In genomic region chr3:107796786-107797185, GRCh38 we compare ENCODE assay signal across 14 cellular contexts.
DNase-seq lines count a peak whose midpoint lies in the region; ATAC-seq, FAIRE-seq and TF ChIP-seq lines count a peak whose summit lies in the region.
"Had no signal": no experiment of that assay in that cellular context is flagged by ENCODE, and none has a peak within 500 bp of the region (broad histone marks: within the 10 kb centered on the region; RNA-seq: fewer than 3 reads in every experiment).

No MANE protein-coding gene starts in this region.

- no peak for ATAC-seq in activated naive CD4-positive, alpha-beta T cell treated with anti-CD3 and anti-CD28 coated beads, Interleukin-2, amount 50 U/mL, for 72 hours
- ATAC-seq in HG03378 (IDR thresholded peaks at IDR 0.05; ENCODE audit: unreplicated experiment), result no peak
- ATAC-seq: A549 had no signal

- no peaks in the 10 kb centered on the region for H3K27me3 ChIP-seq in tibial artery
- H3K27me3 ChIP-seq: esophagus squamous epithelium had no signal

- TF ChIP-seq CTCF in tibial artery (IDR thresholded peaks at IDR 0.05), result no peak

- no peak overlapping the region for H3K27ac Mint-ChIP-seq in activated naive CD4-positive, alpha-beta T cell treated with anti-CD3 and anti-CD28 coated beads, Interleukin-2, amount 50 U/mL, for 72 hours
- H3K27ac Mint-ChIP-seq: activated T-helper 2 cell treated with anti-CD3 and anti-CD28 coated beads, Interferon-gamma antibody, Interleukin-2, Interleukin-4, amounts not matched to agents 10 μg/mL and 5 μg/mL and 100 μg/mL, durations not matched to agents 14 hours and 24 hours and 36 hours; T-helper 1 cell treated with Interleukin-12 subunit alpha and Interleukin-12 subunit beta and Interleukin-4 antibody, amounts not matched to agents 30 μg/mL and 1 μg/mL, for 36 hours had no signal

- no peak for FAIRE-seq in frontal cortex (lab: Jason Lieb, UNC)
- FAIRE-seq: A549 had no signal

- intact Hi-C loops in tibial artery (cut with DNase I; ENCODE audit: low total_unique reads), result no loop called here

- H3K4me3 ChIP-seq in tibial artery, result no peak overlapping the region
- H3K4me3 ChIP-seq: A549, esophagus squamous epithelium had no signal

- H3K36me3 ChIP-seq in tibial artery, result peaks cover 14 to 25% (median 20%) of the 10 kb centered on the region in 3 donors

- H3K9me3 ChIP-seq in tibial artery, result no peaks in the 10 kb centered on the region
- H3K9me3 ChIP-seq: A549, esophagus squamous epithelium had no signal

- peaks cover 5 to 9% of the 10 kb centered on the region in 2 donors for H3K36me3 Mint-ChIP-seq in activated naive CD4-positive, alpha-beta T cell treated with anti-CD3 and anti-CD28 coated beads, Interleukin-2, amount 50 U/mL, for 72 hours

- H3K27ac ChIP-seq in tibial artery, result peak overlapping the region; percentile 42 to 49
- H3K27ac ChIP-seq: A549, esophagus squamous epithelium had no signal

- DNase-seq in NCI-H2029 treated with DMSO at 0.1 percent for 48 hours (lab: John Stamatoyannopoulos, UW) (peak; percentile 18), NCI-H2029 (lab: John Stamatoyannopoulos, UW) (no peak), NOMO-1 treated with dmso at 0.1 percent for 144 hours (lab: John Stamatoyannopoulos, UW; ENCODE audit: unreplicated experiment) (peak; percentile 51), fibroblast of gingiva (ENCODE audit: low read depth) (peak; percentile 7), tibial artery (no peak), frontal cortex (ENCODE audit: low spot score in 2 of 2) (no peak)
- DNase-seq in activated naive CD4-positive, alpha-beta T cell treated with anti-CD3 and anti-CD28 coated beads, Interleukin-2, amount 50 U/mL, for 72 hours (ENCODE audit: low spot score in 2 of 2), result no peak
- DNase-seq: esophagus squamous epithelium, NCI-H1048, nephron progenitor cell had no signal

- peaks cover 0 to 73% (median 21%) of the 10 kb centered on the region in 4 donors for H3K4me1 ChIP-seq in tibial artery
- H3K4me1 ChIP-seq: A549 had no signal

- no peaks in the 10 kb centered on the region for H3K9me3 Mint-ChIP-seq in activated naive CD4-positive, alpha-beta T cell treated with anti-CD3 and anti-CD28 coated beads, Interleukin-2, amount 50 U/mL, for 72 hours
- H3K9me3 Mint-ChIP-seq: activated T-helper 2 cell treated with anti-CD3 and anti-CD28 coated beads, Interferon-gamma antibody, Interleukin-2, Interleukin-4, amounts not matched to agents 10 μg/mL and 5 μg/mL and 100 μg/mL, durations not matched to agents 14 hours and 24 hours and 36 hours; nephron progenitor cell; T-helper 1 cell treated with Interleukin-12 subunit alpha and Interleukin-12 subunit beta and Interleukin-4 antibody, amounts not matched to agents 30 μg/mL and 1 μg/mL, for 36 hours had no signal

Comparison
In these comparisons a context has a peak if more than half of its experiments do, and no peak if none do; other contexts are left out.
1. DNase-seq: peak in NCI-H2029 treated with DMSO at 0.1 percent for 48 hours (single experiment), NOMO-1 treated with dmso at 0.1 percent for 144 hours (single experiment) and fibroblast of gingiva (single experiment); none in NCI-H2029 (single experiment), tibial artery (0 of 2), frontal cortex (0 of 2) and activated naive CD4-positive, alpha-beta T cell treated with anti-CD3 and anti-CD28 coated beads, Interleukin-2, amount 50 U/mL, for 72 hours (0 of 2).